Comparison of ENCODE assay signal across 25 cellular contexts in genomic region chr6:122886475-122886874, GRCh38.
"Had no signal": no experiment of that assay in that cellular context is flagged by ENCODE, and none has a peak within 500 bp of the region (broad histone marks: within the 10 kb centered on the region; RNA-seq: fewer than 3 reads in every experiment).

No MANE protein-coding gene starts in this region.

- H3K36me3 Mint-ChIP-seq: mesothelial cell of epicardium, naive B cell had no signal

- H3K9me3 ChIP-seq: colonic mucosa, esophagus squamous epithelium, gastrocnemius medialis, left lung, lower lobe of right lung, mucosa of descending colon had no signal

- ATAC-seq: effector memory CD8-positive, alpha-beta T cell; esophagus mucosa; gastrocnemius medialis; heart right ventricle; left cardiac atrium; left lung; left ventricle myocardium superior; lower lobe of right lung; mucosa of descending colon had no signal

- H3K4me3 ChIP-seq: colonic mucosa, esophagus squamous epithelium, gastrocnemius medialis, heart right ventricle, left lung, lower lobe of right lung, mucosa of descending colon had no signal

- H3K27ac Mint-ChIP-seq: dendritic cell treated with granulocyte-macrophage colony-stimulating factor and Interleukin-4, amounts not matched to agents 40 ng/mL and 50 ng/mL, for 4 days; effector memory CD8-positive, alpha-beta T cell; endodermal cell; mesothelial cell of epicardium; naive B cell had no signal

- H3K27ac ChIP-seq: colonic mucosa, epithelial cell of prostate, esophagus squamous epithelium, gastrocnemius medialis, heart right ventricle, left lung, lower lobe of right lung had no signal

- H3K27me3 Mint-ChIP-seq: dendritic cell treated with granulocyte-macrophage colony-stimulating factor and Interleukin-4, amounts not matched to agents 40 ng/mL and 50 ng/mL, for 4 days; effector memory CD8-positive, alpha-beta T cell; naive B cell had no signal

- H3K4me1 ChIP-seq: colonic mucosa, esophagus squamous epithelium, gastrocnemius medialis, heart right ventricle, left lung, lower lobe of right lung had no signal

- H3K4me1 Mint-ChIP-seq: mesothelial cell of epicardium, naive B cell had no signal

- H3K4me3 Mint-ChIP-seq: dendritic cell treated with granulocyte-macrophage colony-stimulating factor and Interleukin-4, amounts not matched to agents 40 ng/mL and 50 ng/mL, for 4 days; effector memory CD8-positive, alpha-beta T cell; endodermal cell; mesothelial cell of epicardium; naive B cell had no signal

- H3K27me3 ChIP-seq: colonic mucosa, esophagus squamous epithelium, gastrocnemius medialis, heart right ventricle, left lung had no signal

- DNase-seq: colonic mucosa; cortex of kidney; effector CD8-positive, alpha-beta T cell; effector memory CD8-positive, alpha-beta T cell; endodermal cell; erythroblast; esophagus squamous epithelium; foreskin fibroblast; foreskin melanocyte; gastrocnemius medialis; glutamatergic neuron; head of caudate nucleus; heart right ventricle; hippocampal formation; left cardiac atrium; left lung; left ventricle myocardium superior; lower lobe of right lung; mesenchymal stem cell; mucosa of descending colon; naive B cell had no signal

- H3K36me3 ChIP-seq: colonic mucosa, esophagus squamous epithelium, gastrocnemius medialis, heart right ventricle, left lung, lower lobe of right lung had no signal
